Comparison of ENCODE assay signal across 2 cellular contexts in the genomic region with DNA sequence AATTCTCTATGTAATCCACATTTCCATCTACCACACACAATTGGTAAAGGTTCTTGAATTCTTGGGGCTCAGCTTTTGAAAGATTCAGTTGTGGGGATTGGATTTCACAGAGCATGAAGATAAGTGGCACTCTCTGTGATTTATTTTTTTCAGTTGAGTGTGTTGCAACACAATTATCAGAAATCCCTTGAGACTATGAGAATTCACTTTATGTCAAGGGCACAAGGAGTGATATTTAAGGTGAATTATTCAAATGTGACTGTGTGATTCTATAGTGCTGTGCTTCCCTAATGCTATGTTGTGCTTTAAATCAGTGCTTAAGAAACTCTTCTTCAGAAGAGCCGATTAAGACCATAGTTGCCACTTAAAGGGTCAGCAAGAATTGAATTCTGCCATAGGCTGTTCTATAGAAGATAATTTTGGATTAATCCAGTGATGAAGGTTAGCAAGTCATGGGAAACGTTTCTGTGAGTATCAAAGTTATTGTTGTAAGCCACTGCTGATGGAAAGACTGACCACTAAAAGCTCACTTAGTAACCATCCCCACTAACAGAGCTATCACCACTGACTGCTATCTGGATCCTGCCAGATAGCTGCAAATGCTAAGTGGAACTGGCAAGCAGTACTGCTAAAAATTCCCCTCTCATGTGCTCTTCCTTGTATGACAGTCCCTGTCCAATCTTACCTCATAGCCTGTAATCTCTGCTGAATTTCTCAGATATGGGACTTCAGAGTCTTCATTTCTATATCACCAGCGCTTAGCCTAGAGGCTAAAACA.
TF ChIP-seq lines count a peak whose summit lies in the region.

No MANE protein-coding gene starts in this region.

TF ChIP-seq in GM23338, 12 proteins besides CTCF, POLR2A, EP300 and RAD21:
- no peak for TF ChIP-seq NANOG (IDR thresholded peaks at IDR 0.05; ENCODE audit: borderline replicate concordance)
- TF ChIP-seq EZH2 (IDR thresholded peaks at IDR 0.05; ENCODE audit: low read depth, unreplicated experiment) = no peak
- no peak for TF ChIP-seq EZH2phosphoT487 (IDR thresholded peaks at IDR 0.05; ENCODE audit: unreplicated experiment)
- no peak for TF ChIP-seq POLR2AphosphoS5 (IDR thresholded peaks at IDR 0.05; ENCODE audit: low read depth)
- no peak for TF ChIP-seq STAT1 (IDR thresholded peaks at IDR 0.05; ENCODE audit: unreplicated experiment)
- TF ChIP-seq CREB1 (CRISPR knock-in tag; IDR thresholded peaks at IDR 0.05; ENCODE audit: low read depth) = no peak
- no peak for TF ChIP-seq ZNF114 (CRISPR knock-in tag; IDR thresholded peaks at IDR 0.05)
- TF ChIP-seq, protein P1, sequence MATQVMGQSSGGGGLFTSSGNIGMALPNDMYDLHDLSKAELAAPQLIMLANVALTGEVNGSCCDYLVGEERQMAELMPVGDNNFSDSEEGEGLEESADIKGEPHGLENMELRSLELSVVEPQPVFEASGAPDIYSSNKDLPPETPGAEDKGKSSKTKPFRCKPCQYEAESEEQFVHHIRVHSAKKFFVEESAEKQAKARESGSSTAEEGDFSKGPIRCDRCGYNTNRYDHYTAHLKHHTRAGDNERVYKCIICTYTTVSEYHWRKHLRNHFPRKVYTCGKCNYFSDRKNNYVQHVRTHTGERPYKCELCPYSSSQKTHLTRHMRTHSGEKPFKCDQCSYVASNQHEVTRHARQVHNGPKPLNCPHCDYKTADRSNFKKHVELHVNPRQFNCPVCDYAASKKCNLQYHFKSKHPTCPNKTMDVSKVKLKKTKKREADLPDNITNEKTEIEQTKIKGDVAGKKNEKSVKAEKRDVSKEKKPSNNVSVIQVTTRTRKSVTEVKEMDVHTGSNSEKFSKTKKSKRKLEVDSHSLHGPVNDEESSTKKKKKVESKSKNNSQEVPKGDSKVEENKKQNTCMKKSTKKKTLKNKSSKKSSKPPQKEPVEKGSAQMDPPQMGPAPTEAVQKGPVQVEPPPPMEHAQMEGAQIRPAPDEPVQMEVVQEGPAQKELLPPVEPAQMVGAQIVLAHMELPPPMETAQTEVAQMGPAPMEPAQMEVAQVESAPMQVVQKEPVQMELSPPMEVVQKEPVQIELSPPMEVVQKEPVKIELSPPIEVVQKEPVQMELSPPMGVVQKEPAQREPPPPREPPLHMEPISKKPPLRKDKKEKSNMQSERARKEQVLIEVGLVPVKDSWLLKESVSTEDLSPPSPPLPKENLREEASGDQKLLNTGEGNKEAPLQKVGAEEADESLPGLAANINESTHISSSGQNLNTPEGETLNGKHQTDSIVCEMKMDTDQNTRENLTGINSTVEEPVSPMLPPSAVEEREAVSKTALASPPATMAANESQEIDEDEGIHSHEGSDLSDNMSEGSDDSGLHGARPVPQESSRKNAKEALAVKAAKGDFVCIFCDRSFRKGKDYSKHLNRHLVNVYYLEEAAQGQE (IDR thresholded peaks at IDR 0.05; ENCODE audit: unreplicated experiment) = no peak
- no peak for TF ChIP-seq JUNB (IDR thresholded peaks at IDR 0.05; ENCODE audit: unreplicated experiment)
- TF ChIP-seq, protein P2, sequence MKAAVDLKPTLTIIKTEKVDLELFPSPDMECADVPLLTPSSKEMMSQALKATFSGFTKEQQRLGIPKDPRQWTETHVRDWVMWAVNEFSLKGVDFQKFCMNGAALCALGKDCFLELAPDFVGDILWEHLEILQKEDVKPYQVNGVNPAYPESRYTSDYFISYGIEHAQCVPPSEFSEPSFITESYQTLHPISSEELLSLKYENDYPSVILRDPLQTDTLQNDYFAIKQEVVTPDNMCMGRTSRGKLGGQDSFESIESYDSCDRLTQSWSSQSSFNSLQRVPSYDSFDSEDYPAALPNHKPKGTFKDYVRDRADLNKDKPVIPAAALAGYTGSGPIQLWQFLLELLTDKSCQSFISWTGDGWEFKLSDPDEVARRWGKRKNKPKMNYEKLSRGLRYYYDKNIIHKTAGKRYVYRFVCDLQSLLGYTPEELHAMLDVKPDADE (IDR thresholded peaks at IDR 0.05) = no peak

TF ChIP-seq in H1, 55 proteins besides CTCF, POLR2A, EP300 and RAD21:
- no peak for TF ChIP-seq ASH2L (IDR thresholded peaks at IDR 0.05; ENCODE audit: low read length)
- TF ChIP-seq, protein P3, sequence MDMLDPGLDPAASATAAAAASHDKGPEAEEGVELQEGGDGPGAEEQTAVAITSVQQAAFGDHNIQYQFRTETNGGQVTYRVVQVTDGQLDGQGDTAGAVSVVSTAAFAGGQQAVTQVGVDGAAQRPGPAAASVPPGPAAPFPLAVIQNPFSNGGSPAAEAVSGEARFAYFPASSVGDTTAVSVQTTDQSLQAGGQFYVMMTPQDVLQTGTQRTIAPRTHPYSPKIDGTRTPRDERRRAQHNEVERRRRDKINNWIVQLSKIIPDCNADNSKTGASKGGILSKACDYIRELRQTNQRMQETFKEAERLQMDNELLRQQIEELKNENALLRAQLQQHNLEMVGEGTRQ (IDR thresholded peaks at IDR 0.05; ENCODE audit: low read length) = no peak
- no peak for TF ChIP-seq EZH2 (IDR thresholded peaks at IDR 0.05; ENCODE audit: low read depth, low read length, severe bottlenecking)
- TF ChIP-seq KDM5A (IDR thresholded peaks at IDR 0.05; ENCODE audit: low read length) = no peak
- TF ChIP-seq SAP30 (IDR thresholded peaks at IDR 0.05; ENCODE audit: insufficient read depth, insufficient replicate concordance, low read length) = no peak
- TF ChIP-seq RNF2 (IDR thresholded peaks at IDR 0.05; ENCODE audit: borderline replicate concordance, low read depth, low read length, missing control alignments, poor library complexity, severe bottlenecking) = no peak
- no peak for TF ChIP-seq NRF1 (IDR thresholded peaks at IDR 0.05; ENCODE audit: low read depth, low read length)
- no peak for TF ChIP-seq HDAC2 (IDR thresholded peaks at IDR 0.05; ENCODE audit: borderline replicate concordance in 1 of 2, low read depth in 2 of 2, low read length in 2 of 2)
- TF ChIP-seq RBBP5 (IDR thresholded peaks at IDR 0.05; ENCODE audit: borderline replicate concordance, low read depth, low read length) = no peak
- no peak for TF ChIP-seq BACH1 (IDR thresholded peaks at IDR 0.05; ENCODE audit: low read length)
- no peak for TF ChIP-seq TBP (IDR thresholded peaks at IDR 0.05; ENCODE audit: low read depth, low read length)
- no peak for TF ChIP-seq TCF12 (IDR thresholded peaks at IDR 0.05; ENCODE audit: low read depth, low read length)
- TF ChIP-seq JUN (IDR thresholded peaks at IDR 0.05; ENCODE audit: low read depth, low read length) = no peak
- TF ChIP-seq SP4 (IDR thresholded peaks at IDR 0.05; ENCODE audit: low read length) = no peak
- no peak for TF ChIP-seq CHD7 (IDR thresholded peaks at IDR 0.05; ENCODE audit: insufficient replicate concordance, low read length)
- TF ChIP-seq ZNF274 (IDR thresholded peaks at IDR 0.05; ENCODE audit: borderline replicate concordance, extremely low read depth, low read length) = no peak
